In the genomic region with DNA sequence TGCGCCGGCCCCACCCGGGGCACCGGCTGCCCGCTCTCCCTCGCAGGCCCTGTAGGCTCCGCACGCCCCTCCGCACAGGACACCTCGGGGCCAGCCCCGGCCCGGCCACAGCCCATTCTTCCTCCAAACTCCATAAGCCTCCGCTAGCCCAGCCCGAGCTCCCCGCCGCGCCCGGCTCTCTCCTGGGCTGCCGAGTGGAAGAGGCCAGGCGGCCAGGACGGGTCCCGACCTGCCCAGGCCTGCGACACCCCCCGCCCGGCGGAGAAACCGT, we compare ENCODE assay signal across 8 cellular contexts. TPM values are rescaled to one million over a fixed set of nuclear protein-coding genes. Genes with fewer than 3 reads are reported as not detected.
DNase-seq lines count a peak whose midpoint lies in the region; ATAC-seq and TF ChIP-seq lines count a peak whose summit lies in the region.

No MANE protein-coding gene starts in this region.

- TF ChIP-seq POLR2A in NB4 (IDR thresholded peaks at IDR 0.05; ENCODE audit: extremely low read depth, insufficient read length) = no peak

- intact Hi-C loops in activated T-helper 2 cell treated with anti-CD3 and anti-CD28 coated beads, Interferon-gamma antibody, Interleukin-2, Interleukin-4, amounts not matched to agents 10 μg/mL and 5 μg/mL and 100 μg/mL, durations not matched to agents 14 hours and 24 hours and 36 hours (cut with micrococcal nuclease) = loop anchor here (10.0 kb wide), 2 partner anchors 50 to 140 kb away; partner anchors contain the start of gene CENPV
- intact Hi-C loops in Right ventricle myocardium inferior (cut with DNase I) = no loop called here

- peaks cover 44% of the 10 kb centered on the region for H3K4me1 Mint-ChIP-seq in HFFc6 (ENCODE audit: low read depth)
- H3K4me1 Mint-ChIP-seq in activated T-helper 2 cell treated with anti-CD3 and anti-CD28 coated beads, Interferon-gamma antibody, Interleukin-2, Interleukin-4, amounts not matched to agents 10 μg/mL and 5 μg/mL and 100 μg/mL, durations not matched to agents 14 hours and 24 hours and 36 hours (ENCODE audit: low read depth) = peaks cover 29% of the 10 kb centered on the region

- peaks cover 5% of the 10 kb centered on the region; the same call in 1 of the 2 replicates for H3K36me3 Mint-ChIP-seq in HFFc6 (ENCODE audit: low read depth)
- H3K36me3 Mint-ChIP-seq in activated T-helper 2 cell treated with anti-CD3 and anti-CD28 coated beads, Interferon-gamma antibody, Interleukin-2, Interleukin-4, amounts not matched to agents 10 μg/mL and 5 μg/mL and 100 μg/mL, durations not matched to agents 14 hours and 24 hours and 36 hours (ENCODE audit: low read depth) = peaks cover 7% of the 10 kb centered on the region

- H3K4me3 ChIP-seq in NB4 (ENCODE audit: low read depth, low read length) = peak overlapping the region; percentile 82
- H3K4me3 ChIP-seq in parathyroid adenoma (ENCODE audit: low read depth, low read length) = peak overlapping the region; percentile 90

- no peaks in the 10 kb centered on the region for H3K27me3 Mint-ChIP-seq in HFFc6 (ENCODE audit: insufficient read depth)
- H3K27me3 Mint-ChIP-seq in activated T-helper 2 cell treated with anti-CD3 and anti-CD28 coated beads, Interferon-gamma antibody, Interleukin-2, Interleukin-4, amounts not matched to agents 10 μg/mL and 5 μg/mL and 100 μg/mL, durations not matched to agents 14 hours and 24 hours and 36 hours (ENCODE audit: low read depth) = no peaks in the 10 kb centered on the region

- TF ChIP-seq CTCF in HFFc6 (IDR thresholded peaks at IDR 0.05) = no peak
- TF ChIP-seq CTCF in NB4 (IDR thresholded peaks at IDR 0.05; ENCODE audit: low read depth, low read length) = no peak
- no peak for TF ChIP-seq CTCF in parathyroid adenoma (IDR thresholded peaks at IDR 0.05)

- H3K36me3 ChIP-seq in parathyroid adenoma (ENCODE audit: control insufficient read depth, insufficient read depth, low read length) = no peaks in the 10 kb centered on the region

- peaks cover 4% of the 10 kb centered on the region; the same call in 1 of the 2 replicates for H3K9me3 Mint-ChIP-seq in HFFc6
- no peaks in the 10 kb centered on the region for H3K9me3 Mint-ChIP-seq in activated T-helper 2 cell treated with anti-CD3 and anti-CD28 coated beads, Interferon-gamma antibody, Interleukin-2, Interleukin-4, amounts not matched to agents 10 μg/mL and 5 μg/mL and 100 μg/mL, durations not matched to agents 14 hours and 24 hours and 36 hours

- peak overlapping the region; percentile 97 for H3K4me3 Mint-ChIP-seq in HFFc6
- H3K4me3 Mint-ChIP-seq in activated T-helper 2 cell treated with anti-CD3 and anti-CD28 coated beads, Interferon-gamma antibody, Interleukin-2, Interleukin-4, amounts not matched to agents 10 μg/mL and 5 μg/mL and 100 μg/mL, durations not matched to agents 14 hours and 24 hours and 36 hours (ENCODE audit: low read depth) = peak overlapping the region; percentile 88

- H3K27ac Mint-ChIP-seq in HFFc6 = peak overlapping the region; percentile 84
- peak overlapping the region; percentile 45 for H3K27ac Mint-ChIP-seq in activated T-helper 2 cell treated with anti-CD3 and anti-CD28 coated beads, Interferon-gamma antibody, Interleukin-2, Interleukin-4, amounts not matched to agents 10 μg/mL and 5 μg/mL and 100 μg/mL, durations not matched to agents 14 hours and 24 hours and 36 hours

- H3K9me3 ChIP-seq in parathyroid adenoma (ENCODE audit: control insufficient read depth, low read length) = no peaks in the 10 kb centered on the region

- H3K27ac ChIP-seq in parathyroid adenoma = peak overlapping the region; percentile 85

- peak overlapping the region; percentile 98 for H3K4me2 ChIP-seq in parathyroid adenoma (ENCODE audit: low read length)

- peak overlapping the region; percentile 90 for H2AFZ ChIP-seq in parathyroid adenoma

- peak overlapping the region; percentile 85 for H3K9ac ChIP-seq in parathyroid adenoma

- peaks cover 47% of the 10 kb centered on the region for H3K79me2 ChIP-seq in parathyroid adenoma

- DNase-seq in NCI-H345 (lab: John Stamatoyannopoulos, UW) (peak; percentile 13), NCI-H345 treated with DMSO at 0.1 percent for 48 hours (lab: John Stamatoyannopoulos, UW; ENCODE audit: unreplicated experiment) (no peak), HFFc6 (peak; percentile 5), NB4 (ENCODE audit: low read depth) (peak; percentile 75), Right ventricle myocardium inferior (ENCODE audit: missing footprints) (no peak), NCI-H187 treated with DMSO at 0.1 percent for 48 hours (lab: John Stamatoyannopoulos, UW) (no peak)
- peak; percentile 37 for DNase-seq in activated T-helper 2 cell treated with anti-CD3 and anti-CD28 coated beads, Interferon-gamma antibody, Interleukin-2, Interleukin-4, amounts not matched to agents 10 μg/mL and 5 μg/mL and 100 μg/mL, durations not matched to agents 14 hours and 24 hours and 36 hours (ENCODE audit: low spot score)

- H3K27me3 ChIP-seq in parathyroid adenoma (ENCODE audit: control insufficient read depth, insufficient read depth, low read length) = no peaks in the 10 kb centered on the region

- H3K4me1 ChIP-seq in parathyroid adenoma = no peaks in the 10 kb centered on the region

- peak; percentile 55 for ATAC-seq in Right ventricle myocardium inferior

RNA-seq across cellular contexts. Expression of gene NCOR1, which starts 0.4 kb away (rescaled TPM):
- 100 to 1,000 TPM; 103 to 115 (median 111) TPM for total RNA-seq in HFFc6 (2021; fragmentation: NEBNext Ultra II Directional; extraction: Animal tissue kit (Norgen Biotek cat#: 25700))
- total RNA-seq in activated T-helper 2 cell treated with anti-CD3 and anti-CD28 coated beads, Interferon-gamma antibody, Interleukin-2, Interleukin-4, amounts not matched to agents 10 μg/mL and 5 μg/mL and 100 μg/mL, durations not matched to agents 14 hours and 24 hours and 36 hours = 134 and 139 TPM in 2 replicates
- 60.7 TPM for total RNA-seq in Right ventricle myocardium inferior

RNA-seq across cellular contexts. Expression of gene PIGL, which starts 2.1 kb away (rescaled TPM):
- 10 to 100 TPM; 12.0 to 15.5 (median 14.9) TPM for total RNA-seq in HFFc6 (2021; fragmentation: NEBNext Ultra II Directional; extraction: Animal tissue kit (Norgen Biotek cat#: 25700))
- total RNA-seq in activated T-helper 2 cell treated with anti-CD3 and anti-CD28 coated beads, Interferon-gamma antibody, Interleukin-2, Interleukin-4, amounts not matched to agents 10 μg/mL and 5 μg/mL and 100 μg/mL, durations not matched to agents 14 hours and 24 hours and 36 hours = 40.1 and 40.6 TPM in 2 replicates
- 5.4 TPM for total RNA-seq in Right ventricle myocardium inferior

Comparison
In these comparisons a context has a peak if more than half of its experiments do, and no peak if none do; other contexts are left out.
1. DNase-seq: peak in NCI-H345 (single experiment), HFFc6 (single experiment), NB4 (single experiment) and activated T-helper 2 cell treated with anti-CD3 and anti-CD28 coated beads, Interferon-gamma antibody, Interleukin-2, Interleukin-4, amounts not matched to agents 10 μg/mL and 5 μg/mL and 100 μg/mL, durations not matched to agents 14 hours and 24 hours and 36 hours (single experiment); none in NCI-H345 treated with DMSO at 0.1 percent for 48 hours (single experiment), Right ventricle myocardium inferior (single experiment) and NCI-H187 treated with DMSO at 0.1 percent for 48 hours (single experiment).